1 cellular context compared by ENCODE assay signal in genomic region chr6:36313628-36313895, GRCh38.
TF ChIP-seq lines count a peak whose summit lies in the region.

No MANE protein-coding gene starts in this region.

TF ChIP-seq in GM12878, 131 proteins besides CTCF, POLR2A, EP300 and RAD21:
- TF ChIP-seq ZBTB33 (IDR thresholded peaks at IDR 0.05) (no peak), BMI1 (IDR thresholded peaks at IDR 0.05; ENCODE audit: borderline replicate concordance) (no peak), ZNF384 (IDR thresholded peaks at IDR 0.05; ENCODE audit: borderline replicate concordance, low read depth, low read length) (no peak), BRCA1 (IDR thresholded peaks at IDR 0.05; ENCODE audit: low read depth, low read length) (no peak), NR2F1 (conservative IDR thresholded peaks at IDR 0.05) (no peak), BCL11A (IDR thresholded peaks at IDR 0.05; ENCODE audit: low read depth, low read length) (no peak), RUNX3 (IDR thresholded peaks at IDR 0.05; ENCODE audit: low read length) (no peak), IRF3 (IDR thresholded peaks at IDR 0.05) (no peak), ZNF217 (IDR thresholded peaks at IDR 0.05) (no peak), YY1 (IDR thresholded peaks at IDR 0.05; ENCODE audit: low read depth, low read length) (no peak), FOS (IDR thresholded peaks at IDR 0.05; ENCODE audit: borderline replicate concordance, extremely low read depth, insufficient read length) (no peak), NFYA (IDR thresholded peaks at IDR 0.05; ENCODE audit: borderline replicate concordance, low read depth, low read length) (no peak), RELA (IDR thresholded peaks at IDR 0.05; ENCODE audit: borderline replicate concordance, partially characterized antibody) (no peak), ZZZ3 (IDR thresholded peaks at IDR 0.05; ENCODE audit: control insufficient read depth, insufficient read length, low read depth) (no peak), ZBTB40 (IDR thresholded peaks at IDR 0.05; ENCODE audit: borderline replicate concordance) (no peak), KLF5 (IDR thresholded peaks at IDR 0.05; ENCODE audit: partially characterized antibody) (no peak), E4F1 (IDR thresholded peaks at IDR 0.05; ENCODE audit: borderline replicate concordance, partially characterized antibody) (no peak), IRF5 (IDR thresholded peaks at IDR 0.05; ENCODE audit: borderline replicate concordance) (no peak)
- TF ChIP-seq, protein P1, sequence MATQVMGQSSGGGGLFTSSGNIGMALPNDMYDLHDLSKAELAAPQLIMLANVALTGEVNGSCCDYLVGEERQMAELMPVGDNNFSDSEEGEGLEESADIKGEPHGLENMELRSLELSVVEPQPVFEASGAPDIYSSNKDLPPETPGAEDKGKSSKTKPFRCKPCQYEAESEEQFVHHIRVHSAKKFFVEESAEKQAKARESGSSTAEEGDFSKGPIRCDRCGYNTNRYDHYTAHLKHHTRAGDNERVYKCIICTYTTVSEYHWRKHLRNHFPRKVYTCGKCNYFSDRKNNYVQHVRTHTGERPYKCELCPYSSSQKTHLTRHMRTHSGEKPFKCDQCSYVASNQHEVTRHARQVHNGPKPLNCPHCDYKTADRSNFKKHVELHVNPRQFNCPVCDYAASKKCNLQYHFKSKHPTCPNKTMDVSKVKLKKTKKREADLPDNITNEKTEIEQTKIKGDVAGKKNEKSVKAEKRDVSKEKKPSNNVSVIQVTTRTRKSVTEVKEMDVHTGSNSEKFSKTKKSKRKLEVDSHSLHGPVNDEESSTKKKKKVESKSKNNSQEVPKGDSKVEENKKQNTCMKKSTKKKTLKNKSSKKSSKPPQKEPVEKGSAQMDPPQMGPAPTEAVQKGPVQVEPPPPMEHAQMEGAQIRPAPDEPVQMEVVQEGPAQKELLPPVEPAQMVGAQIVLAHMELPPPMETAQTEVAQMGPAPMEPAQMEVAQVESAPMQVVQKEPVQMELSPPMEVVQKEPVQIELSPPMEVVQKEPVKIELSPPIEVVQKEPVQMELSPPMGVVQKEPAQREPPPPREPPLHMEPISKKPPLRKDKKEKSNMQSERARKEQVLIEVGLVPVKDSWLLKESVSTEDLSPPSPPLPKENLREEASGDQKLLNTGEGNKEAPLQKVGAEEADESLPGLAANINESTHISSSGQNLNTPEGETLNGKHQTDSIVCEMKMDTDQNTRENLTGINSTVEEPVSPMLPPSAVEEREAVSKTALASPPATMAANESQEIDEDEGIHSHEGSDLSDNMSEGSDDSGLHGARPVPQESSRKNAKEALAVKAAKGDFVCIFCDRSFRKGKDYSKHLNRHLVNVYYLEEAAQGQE (IDR thresholded peaks at IDR 0.05; ENCODE audit: low read depth, low read length): no peak
